ENCODE assay signal across 10 cellular contexts in genomic region chr20:19658137-19658536, GRCh38.
A peak's percentile ranks its signal among the peaks of the same experiment; 100 is the strongest.
DNase-seq lines count a peak whose midpoint lies in the region; ATAC-seq lines count a peak whose summit lies in the region.
"Had no signal": no experiment of that assay in that cellular context is flagged by ENCODE, and none has a peak within 500 bp of the region (broad histone marks: within the 10 kb centered on the region; RNA-seq: fewer than 3 reads in every experiment).

No MANE protein-coding gene starts in this region.

- CTCF ChIA-PET in activated CD8-positive, alpha-beta memory T cell treated with anti-CD3 and anti-CD28 coated beads, Interleukin-2, amount 10 ng/mL, durations not matched to agents 7 days and 5 days (lab: Charles Lee) = no interaction called here

- no peak overlapping the region for H3K27ac Mint-ChIP-seq in activated CD8-positive, alpha-beta memory T cell treated with anti-CD3 and anti-CD28 coated beads, Interleukin-2, amount 10 ng/mL, durations not matched to agents 7 days and 5 days
- H3K27ac Mint-ChIP-seq: activated CD4-positive, alpha-beta memory T cell treated with anti-CD3 and anti-CD28 coated beads for 36 hours had no signal

- DNase-seq in left colon = peak; percentile 39 to 41
- DNase-seq in right cardiac atrium = no peak
- DNase-seq in GOT3 (lab: John Stamatoyannopoulos, UW) = no peak
- no peak for DNase-seq in activated CD8-positive, alpha-beta memory T cell treated with anti-CD3 and anti-CD28 coated beads, Interleukin-2, amount 10 ng/mL, durations not matched to agents 7 days and 5 days
- no peak for DNase-seq in activated CD4-positive, alpha-beta T cell treated with anti-CD3 and anti-CD28 coated beads, Interleukin-2, amount 50 U/mL, for 48 hours
- DNase-seq: activated CD4-positive, alpha-beta memory T cell treated with anti-CD3 and anti-CD28 coated beads for 36 hours had no signal

- intact Hi-C loops in left colon (cut with DNase I, micrococcal nuclease) (no loop called here), right cardiac atrium (cut with DNase I) (loop anchor here in 1 of 4 donors (10.0 kb wide), 1 partner anchor 753 kb away; no protein-coding TSS in a partner anchor)

- no peak overlapping the region for H3K27ac ChIP-seq in right cardiac atrium (ENCODE audit: low read length)
- H3K27ac ChIP-seq: cardiac muscle cell had no signal

- no peaks in the 10 kb centered on the region for H3K4me1 Mint-ChIP-seq in activated CD8-positive, alpha-beta memory T cell treated with anti-CD3 and anti-CD28 coated beads, Interleukin-2, amount 10 ng/mL, durations not matched to agents 7 days and 5 days

- no peaks in the 10 kb centered on the region for H3K4me1 ChIP-seq in right cardiac atrium (ENCODE audit: control insufficient read depth, insufficient read depth, low read length)

- peaks cover 12% of the 10 kb centered on the region for H3K27me3 Mint-ChIP-seq in activated CD8-positive, alpha-beta memory T cell treated with anti-CD3 and anti-CD28 coated beads, Interleukin-2, amount 10 ng/mL, durations not matched to agents 7 days and 5 days

- 84% methylated on average over 15 of the region's 15 CpGs for WGBS in right cardiac atrium

- H3K27me3 ChIP-seq in right cardiac atrium (ENCODE audit: control insufficient read depth, insufficient read depth) = no peaks in the 10 kb centered on the region
- H3K27me3 ChIP-seq: cardiac muscle cell had no signal

- H3K36me3 Mint-ChIP-seq in activated CD8-positive, alpha-beta memory T cell treated with anti-CD3 and anti-CD28 coated beads, Interleukin-2, amount 10 ng/mL, durations not matched to agents 7 days and 5 days = no peaks in the 10 kb centered on the region
- H3K36me3 Mint-ChIP-seq: activated CD4-positive, alpha-beta memory T cell treated with anti-CD3 and anti-CD28 coated beads for 36 hours had no signal

- ATAC-seq in GM18907 (IDR thresholded peaks at IDR 0.05; ENCODE audit: unreplicated experiment) (peak; percentile 77), GM21528 (IDR thresholded peaks at IDR 0.05; ENCODE audit: low FRiP score, unreplicated experiment) (peak; percentile 85), HG03460 (IDR thresholded peaks at IDR 0.05; ENCODE audit: unreplicated experiment) (peak; percentile 70), left colon (no peak), right cardiac atrium (no peak)
- ATAC-seq in activated CD8-positive, alpha-beta memory T cell treated with anti-CD3 and anti-CD28 coated beads, Interleukin-2, amount 10 ng/mL, durations not matched to agents 7 days and 5 days = no peak

- H3K9me3 Mint-ChIP-seq in activated CD8-positive, alpha-beta memory T cell treated with anti-CD3 and anti-CD28 coated beads, Interleukin-2, amount 10 ng/mL, durations not matched to agents 7 days and 5 days (ENCODE audit: low read depth) = no peaks in the 10 kb centered on the region
- H3K9me3 Mint-ChIP-seq: activated CD4-positive, alpha-beta memory T cell treated with anti-CD3 and anti-CD28 coated beads for 36 hours had no signal

- H3K4me3 ChIP-seq in right cardiac atrium (ENCODE audit: low read length) = no peak overlapping the region
- H3K4me3 ChIP-seq: cardiac muscle cell had no signal

- H3K9me3 ChIP-seq in right cardiac atrium (ENCODE audit: control insufficient read depth, low read length) = no peaks in the 10 kb centered on the region

- H3K4me3 Mint-ChIP-seq in activated CD8-positive, alpha-beta memory T cell treated with anti-CD3 and anti-CD28 coated beads, Interleukin-2, amount 10 ng/mL, durations not matched to agents 7 days and 5 days = no peak overlapping the region
- H3K4me3 Mint-ChIP-seq: activated CD4-positive, alpha-beta memory T cell treated with anti-CD3 and anti-CD28 coated beads for 36 hours had no signal

Comparison
In these comparisons a context has a peak if more than half of its experiments do, and no peak if none do; other contexts are left out.
1. ATAC-seq: peak in GM18907 (single experiment), GM21528 (single experiment) and HG03460 (single experiment); none in left colon (single experiment), right cardiac atrium (0 of 2) and activated CD8-positive, alpha-beta memory T cell treated with anti-CD3 and anti-CD28 coated beads, Interleukin-2, amount 10 ng/mL, durations not matched to agents 7 days and 5 days (single experiment).
2. DNase-seq: peak in left colon (2 of 2); none in right cardiac atrium (0 of 3), GOT3 (single experiment), activated CD8-positive, alpha-beta memory T cell treated with anti-CD3 and anti-CD28 coated beads, Interleukin-2, amount 10 ng/mL, durations not matched to agents 7 days and 5 days (single experiment) and activated CD4-positive, alpha-beta T cell treated with anti-CD3 and anti-CD28 coated beads, Interleukin-2, amount 50 U/mL, for 48 hours (0 of 2).